In genomic region chr10:75600833-75601232, GRCh38 we compare ENCODE assay signal across 1 cellular context.
TF ChIP-seq lines count a peak whose summit lies in the region.

No MANE protein-coding gene starts in this region.

TF ChIP-seq in GM12878, 131 proteins besides CTCF, POLR2A, EP300 and RAD21:
- TF ChIP-seq ZBTB11 (CRISPR knock-in tag; IDR thresholded peaks at IDR 0.05) (no peak), GABPA (IDR thresholded peaks at IDR 0.05; ENCODE audit: low read depth) (no peak), CBFB (IDR thresholded peaks at IDR 0.05; ENCODE audit: low read depth) (no peak)
TF ChIP-seq in GM12878: peak in this region for 0.
